27 cellular contexts compared by ENCODE assay signal in the genomic region with DNA sequence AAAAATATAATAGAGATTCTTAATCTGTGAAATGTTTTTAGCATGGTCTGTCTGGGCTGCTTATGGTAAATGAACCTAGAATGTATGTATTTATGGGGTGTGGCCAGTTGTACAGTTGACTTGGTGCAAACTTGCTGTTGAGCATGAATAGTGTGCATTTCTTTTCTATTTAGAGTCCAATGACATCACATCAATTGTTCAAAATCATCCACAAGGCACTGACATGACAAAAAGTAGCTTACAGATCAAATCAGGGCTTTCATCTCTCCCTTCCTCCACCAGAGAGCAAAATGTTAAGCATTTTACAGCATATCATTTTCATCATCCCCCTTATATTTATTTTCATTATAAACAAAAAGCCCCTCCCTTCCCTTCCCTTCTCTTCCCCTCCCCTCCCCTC.
"Had no signal": no experiment of that assay in that cellular context is flagged by ENCODE, and none has a peak within 500 bp of the region (broad histone marks: within the 10 kb centered on the region; RNA-seq: fewer than 3 reads in every experiment).

No MANE protein-coding gene starts in this region.

- DNase-seq: activated CD4-positive, alpha-beta memory T cell treated with anti-CD3 and anti-CD28 coated beads for 36 hours; activated CD4-positive, alpha-beta T cell treated with anti-CD3 and anti-CD28 coated beads for 36 hours; activated CD4-positive, alpha-beta T cell treated with anti-CD3 and anti-CD28 coated beads, Interleukin-2, amount 10 ng/mL, durations not matched to agents 24 days and 14 days; activated CD4-positive, CD25-positive, alpha-beta regulatory T cell; activated CD4-positive, CD25-positive, alpha-beta regulatory T cell treated with anti-CD3 and anti-CD28 coated beads, Interleukin-2, amount 50 U/mL, for 72 hours; activated CD8-positive, alpha-beta memory T cell treated with anti-CD3 and anti-CD28 coated beads, Interleukin-2, amount 10 ng/mL, durations not matched to agents 7 days and 5 days; activated CD8-positive, alpha-beta memory T cell treated with anti-CD3 and anti-CD28 coated beads, Interleukin-2, amount 50 U/mL, for 4 hours; activated CD8-positive, alpha-beta T cell treated with anti-CD3 and anti-CD28 coated beads, Interleukin-2, amount 10 ng/mL, durations not matched to agents 7 days and 5 days; activated effector memory CD4-positive, alpha-beta T cell treated with anti-CD3 and anti-CD28 coated beads, Interleukin-2, amount 50 U/mL, for 16 hours; activated naive CD4-positive, alpha-beta T cell treated with anti-CD3 and anti-CD28 coated beads for 36 hours; activated naive CD8-positive, alpha-beta T cell treated with anti-CD3 and anti-CD28 coated beads for 36 hours; activated T-cell treated with anti-CD3 and anti-CD28 coated beads, Interleukin-2, amount 50 U/mL, for 1 hour; activated T-cell treated with anti-CD3 and anti-CD28 coated beads, Interleukin-2, amount 50 U/mL, for 48 hours; central memory CD4-positive, alpha-beta T cell; cerebellar nuclear complex; colonic mucosa; effector CD8-positive, alpha-beta T cell; esophagus squamous epithelium; foreskin melanocyte; T-helper 2 cell had no signal

- H3K27ac ChIP-seq: ascending aorta, breast epithelium, cardiac muscle cell, colonic mucosa, epithelial cell of prostate, esophagus squamous epithelium, gastroesophageal sphincter had no signal

- FAIRE-seq: endometrium, endothelial cell of umbilical vein had no signal

- H3K27me3 ChIP-seq: ascending aorta, breast epithelium, cardiac muscle cell, colonic mucosa, esophagus squamous epithelium, gastroesophageal sphincter had no signal

- ATAC-seq: activated CD4-positive, alpha-beta T cell treated with anti-CD3 and anti-CD28 coated beads for 36 hours; activated CD8-positive, alpha-beta memory T cell treated with anti-CD3 and anti-CD28 coated beads, Interleukin-2, amount 10 ng/mL, durations not matched to agents 7 days and 5 days; activated CD8-positive, alpha-beta T cell treated with anti-CD3 and anti-CD28 coated beads, Interleukin-2, amount 10 ng/mL, durations not matched to agents 7 days and 5 days; gastroesophageal sphincter had no signal

- H3K9me3 ChIP-seq: ascending aorta, breast epithelium, colonic mucosa, esophagus squamous epithelium, gastroesophageal sphincter had no signal

- H3K4me3 ChIP-seq: ascending aorta, breast epithelium, cardiac muscle cell, colonic mucosa, esophagus squamous epithelium, gastroesophageal sphincter had no signal

- H3K4me1 ChIP-seq: ascending aorta, breast epithelium, colonic mucosa, esophagus squamous epithelium, gastroesophageal sphincter had no signal

- H3K36me3 ChIP-seq: ascending aorta, breast epithelium, cardiac muscle cell, colonic mucosa, esophagus squamous epithelium, gastroesophageal sphincter had no signal
